8 cellular contexts compared by ENCODE assay signal in the genomic region with DNA sequence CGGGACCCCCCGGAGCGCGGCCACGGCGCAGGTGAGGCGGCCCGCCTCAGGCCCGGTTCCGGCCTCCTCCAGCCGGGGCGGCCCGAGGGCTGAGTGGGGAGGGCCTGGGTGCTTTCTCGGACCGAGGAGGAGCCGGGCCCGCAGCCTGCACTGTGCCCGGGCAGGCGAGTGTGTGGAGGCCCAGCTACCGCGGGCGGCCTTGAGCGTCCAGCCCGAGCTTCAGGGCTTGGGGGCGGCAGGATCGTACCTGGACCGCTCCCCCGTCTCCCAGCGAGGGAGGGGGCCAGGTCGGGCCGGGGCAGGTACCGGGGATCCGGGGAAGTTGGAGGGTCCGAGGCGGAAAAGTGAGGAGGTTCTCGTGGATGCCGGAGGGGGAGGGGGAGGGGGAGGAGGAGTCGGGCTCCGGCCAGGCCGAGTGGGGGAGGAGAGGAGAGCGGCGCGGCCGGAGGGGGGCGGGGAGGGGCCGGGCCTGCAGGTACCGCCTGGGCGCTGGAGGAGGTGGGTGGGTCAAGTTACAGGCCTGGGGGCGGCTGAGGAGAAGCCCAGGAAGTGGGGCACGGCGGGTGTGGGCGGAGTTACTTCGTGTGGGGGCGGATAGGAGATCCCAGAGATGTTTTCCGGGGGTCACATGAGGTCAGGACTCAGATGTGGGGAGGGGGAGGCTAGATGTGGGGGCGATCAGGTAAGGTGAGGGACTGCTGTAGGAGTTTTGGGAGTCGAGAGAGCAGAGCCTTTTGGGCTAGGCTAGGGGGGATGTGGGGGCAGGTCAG. TPM values are rescaled to one million over a fixed set of nuclear protein-coding genes. Genes with fewer than 3 reads are reported as not detected.
DNase-seq lines count a peak whose midpoint lies in the region; ATAC-seq and TF ChIP-seq lines count a peak whose summit lies in the region.

No MANE protein-coding gene starts in this region.

- peaks cover 16 to 22% of the 10 kb centered on the region in 2 donors for H3K36me3 Mint-ChIP-seq in CD14-positive monocyte
- peaks cover 77% of the 10 kb centered on the region for H3K36me3 Mint-ChIP-seq in activated T-helper 17 cell treated with anti-CD3 and anti-CD28 coated beads, Interleukin-2, amount 50 U/mL, for 72 hours (ENCODE audit: low read depth)

- intact Hi-C loops in CD14-positive monocyte (cut with micrococcal nuclease) (loop anchor here in 1 of 2 donors (5.0 kb wide), 1 partner anchor 34 kb away; a partner anchor contains a TSS), left ventricle myocardium inferior (cut with micrococcal nuclease) (no loop called here)

- H3K4me3 ChIP-seq in left ventricle myocardium inferior: peak overlapping the region; percentile 87
- peak overlapping the region; percentile 67 for H3K4me3 ChIP-seq in rectal smooth muscle tissue (ENCODE audit: low read length)

- H3K27me3 ChIP-seq in left ventricle myocardium inferior (ENCODE audit: low read depth): no peaks in the 10 kb centered on the region
- H3K27me3 ChIP-seq in rectal smooth muscle tissue (ENCODE audit: control insufficient read depth, insufficient read depth, low read length): no peaks in the 10 kb centered on the region

- peak overlapping the region; percentile 27 for H3K9ac ChIP-seq in rectal smooth muscle tissue (ENCODE audit: low read length)

- H3K27ac ChIP-seq in left ventricle myocardium inferior (replicated peaks) (peak overlapping the region; percentile 69), rectal smooth muscle tissue (ENCODE audit: low read depth, low read length) (no peak overlapping the region)

- peaks cover 0 to 3% (median 0%) of the 10 kb centered on the region in 3 donors for H3K27me3 Mint-ChIP-seq in CD14-positive monocyte (ENCODE audit: low read depth in 3 of 3)
- H3K27me3 Mint-ChIP-seq in activated T-helper 17 cell treated with anti-CD3 and anti-CD28 coated beads, Interleukin-2, amount 50 U/mL, for 72 hours: no peaks in the 10 kb centered on the region

- no peaks in the 10 kb centered on the region for H3K9me3 ChIP-seq in left ventricle myocardium inferior (replicated peaks)

- no peaks in the 10 kb centered on the region for H3K9me3 Mint-ChIP-seq in CD14-positive monocyte
- no peaks in the 10 kb centered on the region for H3K9me3 Mint-ChIP-seq in activated T-helper 17 cell treated with anti-CD3 and anti-CD28 coated beads, Interleukin-2, amount 50 U/mL, for 72 hours

- H3K4me1 ChIP-seq in left ventricle myocardium inferior (peaks cover 58% of the 10 kb centered on the region), rectal smooth muscle tissue (ENCODE audit: control insufficient read depth, insufficient read depth, low read length) (peaks cover 13% of the 10 kb centered on the region)

- H3K4me1 Mint-ChIP-seq in CD14-positive monocyte: peaks cover 55% of the 10 kb centered on the region
- peaks cover 33% of the 10 kb centered on the region for H3K4me1 Mint-ChIP-seq in activated T-helper 17 cell treated with anti-CD3 and anti-CD28 coated beads, Interleukin-2, amount 50 U/mL, for 72 hours

- ATAC-seq in GM19035 (IDR thresholded peaks at IDR 0.05; ENCODE audit: unreplicated experiment): peak; percentile 1
- ATAC-seq in activated T-helper 17 cell treated with anti-CD3 and anti-CD28 coated beads, Interleukin-2, amount 50 U/mL, for 72 hours (replicated peaks): peak; percentile 4

- H3K36me3 ChIP-seq in left ventricle myocardium inferior: peaks cover 5% of the 10 kb centered on the region
- no peaks in the 10 kb centered on the region for H3K36me3 ChIP-seq in rectal smooth muscle tissue (ENCODE audit: control insufficient read depth, insufficient read depth, low read length)

- H3K27ac Mint-ChIP-seq in CD14-positive monocyte: peak overlapping the region in 5 of 7 donors; percentile 46 to 84 (median 71)
- peak overlapping the region; percentile 63 for H3K27ac Mint-ChIP-seq in activated T-helper 17 cell treated with anti-CD3 and anti-CD28 coated beads, Interleukin-2, amount 50 U/mL, for 72 hours

- H3K4me3 Mint-ChIP-seq in CD14-positive monocyte: peak overlapping the region; percentile 76 to 82
- H3K4me3 Mint-ChIP-seq in activated T-helper 17 cell treated with anti-CD3 and anti-CD28 coated beads, Interleukin-2, amount 50 U/mL, for 72 hours: peak overlapping the region; percentile 80

- TF ChIP-seq CTCF in CD14-positive monocyte (IDR thresholded peaks at IDR 0.05) (no peak), left ventricle myocardium inferior (IDR thresholded peaks at IDR 0.05; ENCODE audit: borderline replicate concordance) (no peak)

- DNase-seq in CD14-positive monocyte (ENCODE audit: low spot score): no peak
- DNase-seq in NCI-H1105 (lab: John Stamatoyannopoulos, UW): peak; percentile 45
- peak; percentile 43 for DNase-seq in left ventricle myocardium inferior
- no peak for DNase-seq in HPDE6-E6E7 (ENCODE audit: extremely low spot score)
- DNase-seq in NCI-H1930 (lab: John Stamatoyannopoulos, UW): no peak

RNA-seq across cellular contexts. Expression of a gene that starts 0.5 kb away (rescaled TPM):
- 1 to 10 TPM; 1.1 to 2.2 TPM for polyA plus RNA-seq in CD14-positive monocyte
- 10 to 100 TPM; 70.8 to 80.6 TPM for total RNA-seq in activated T-helper 17 cell treated with anti-CD3 and anti-CD28 coated beads, Interleukin-2, amount 50 U/mL, for 72 hours
- total RNA-seq in left ventricle myocardium inferior: 35.4 TPM

RNA-seq across cellular contexts. Expression of a gene that starts 2.1 kb away (rescaled TPM):
- 10 to 100 TPM; 14.5 TPM for polyA plus RNA-seq in CD14-positive monocyte
- total RNA-seq in activated T-helper 17 cell treated with anti-CD3 and anti-CD28 coated beads, Interleukin-2, amount 50 U/mL, for 72 hours: 10 to 100 TPM; 66.4 to 83.2 TPM
- total RNA-seq in left ventricle myocardium inferior: 19.6 TPM

RNA-seq across cellular contexts. Expression of a gene that starts 16.0 kb away (rescaled TPM):
- 10 to 100 TPM; 35.7 to 37.1 TPM for polyA plus RNA-seq in CD14-positive monocyte
- 1 to 10 TPM; 1.1 to 1.6 TPM for total RNA-seq in activated T-helper 17 cell treated with anti-CD3 and anti-CD28 coated beads, Interleukin-2, amount 50 U/mL, for 72 hours
- total RNA-seq in left ventricle myocardium inferior: 6.3 TPM

RNA-seq across cellular contexts. Expression of a gene that starts 31.6 kb away (rescaled TPM):
- polyA plus RNA-seq in CD14-positive monocyte: 100 to 1,000 TPM; 158 to 172 TPM
- total RNA-seq in activated T-helper 17 cell treated with anti-CD3 and anti-CD28 coated beads, Interleukin-2, amount 50 U/mL, for 72 hours: 10 to 100 TPM; 76.4 to 91.3 TPM
- 39.2 TPM for total RNA-seq in left ventricle myocardium inferior

RNA-seq across cellular contexts. Expression of a gene that starts 31.6 kb away (rescaled TPM):
- 100 to 1,000 TPM; 355 to 601 TPM for polyA plus RNA-seq in CD14-positive monocyte
- total RNA-seq in activated T-helper 17 cell treated with anti-CD3 and anti-CD28 coated beads, Interleukin-2, amount 50 U/mL, for 72 hours: 100 to 1,000 TPM in 1 of 2 donors, 10 to 100 TPM in 1; 85.9 to 140 TPM
- total RNA-seq in left ventricle myocardium inferior: 17.3 TPM

Comparison
In these comparisons a context has a peak if more than half of its experiments do, and no peak if none do; other contexts are left out.
1. DNase-seq: peak in NCI-H1105 (single experiment) and left ventricle myocardium inferior (single experiment); none in CD14-positive monocyte (single experiment), HPDE6-E6E7 (single experiment) and NCI-H1930 (0 of 2).